ENCODE assay signal across 9 cellular contexts in genomic region chr1:15966081-15966955, GRCh38. TPM values are rescaled to one million over a fixed set of nuclear protein-coding genes. Genes with fewer than 3 reads are reported as not detected.
DNase-seq lines count a peak whose midpoint lies in the region; ATAC-seq and TF ChIP-seq lines count a peak whose summit lies in the region.
"Had no signal": no experiment of that assay in that cellular context is flagged by ENCODE, and none has a peak within 500 bp of the region (broad histone marks: within the 10 kb centered on the region; RNA-seq: fewer than 3 reads in every experiment).

No MANE protein-coding gene starts in this region.

- H3K4me3 ChIP-seq in AG04450 (ENCODE audit: low read depth, low read length) (no peak overlapping the region), gastroesophageal sphincter (no peak overlapping the region)

- ATAC-seq in GM19463 (IDR thresholded peaks at IDR 0.05; ENCODE audit: unreplicated experiment), result peak; percentile 74
- ATAC-seq in HG03575 (IDR thresholded peaks at IDR 0.05; ENCODE audit: extremely low read depth, insufficient number of reproducible peaks, low FRiP score, unreplicated experiment), result peak; percentile 29
- ATAC-seq in gastroesophageal sphincter, result no peak

- H3K27ac ChIP-seq in AG04450 (ENCODE audit: low read depth, low read length), result peak overlapping the region; percentile 84
- peak overlapping the region in 3 of 4 donors; percentile 6 to 68 (median 67) for H3K27ac ChIP-seq in gastroesophageal sphincter
- H3K27ac ChIP-seq: C4-2B had no signal

- H3K27me3 ChIP-seq in AG04450 (ENCODE audit: control insufficient read depth, insufficient read depth, low read length), result no peaks in the 10 kb centered on the region
- H3K27me3 ChIP-seq in gastroesophageal sphincter, result no peaks in the 10 kb centered on the region

- H3K36me3 ChIP-seq in gastroesophageal sphincter, result peaks cover 0 to 29% of the 10 kb centered on the region in 2 donors

- H3K4me1 ChIP-seq in gastroesophageal sphincter, result peaks cover 5 to 71% (median 23%) of the 10 kb centered on the region in 3 donors

- CTCF ChIA-PET in AG04450 (lab: Charles Lee), result interaction anchor here (1.0 to 1.1 kb wide), 3 partner anchors 8 to 15 kb away, joined by 3 to 4 read pairs (median 3); no protein-coding TSS in a partner anchor

- DNase-seq in AG04450 (ENCODE audit: low read depth, low spot score) (no peak), KG1 (lab: John Stamatoyannopoulos, UW) (no peak), NCI-H226 (no peak)
- peak; percentile 67 for DNase-seq in activated CD8-positive, alpha-beta memory T cell treated with anti-CD3 and anti-CD28 coated beads, Interleukin-2, amount 50 U/mL, for 4 hours
- DNase-seq in stimulated activated CD4-positive, alpha-beta T cell treated with anti-CD3 and anti-CD28 coated beads, Interleukin-1b, Interleukin-23, amount 100 ng/mL, for 48 hours, result peak; percentile 92

- peaks cover 12% of the 10 kb centered on the region for H3K9me3 ChIP-seq in AG04450 (ENCODE audit: control insufficient read depth, insufficient read depth, low read length)
- H3K9me3 ChIP-seq in gastroesophageal sphincter, result no peaks in the 10 kb centered on the region

- no peak for TF ChIP-seq EP300 in gastroesophageal sphincter (IDR thresholded peaks at IDR 0.05)

- 28 to 42% methylated on average over 8 to 15 of the region's 18 CpGs for WGBS in gastroesophageal sphincter (ENCODE audit: low coverage in 1 of 2), 2 donors

- TF ChIP-seq POLR2A in gastroesophageal sphincter (IDR thresholded peaks at IDR 0.05), result no peak

- TF ChIP-seq CTCF in AG04450 (IDR thresholded peaks at IDR 0.05; ENCODE audit: low read depth, low read length) (no peak), gastroesophageal sphincter (IDR thresholded peaks at IDR 0.05) (no peak)

- POLR2A ChIA-PET in AG04450 (lab: Yijun Ruan, JAX), result no interaction called here

RNA-seq across cellular contexts. Expression of gene ZBTB17, which starts 9.6 kb away (rescaled TPM):
- 21.4 and 36.1 TPM in 2 replicates for polyA plus RNA-seq in AG04450 (2011; rRNA removed)
- polyA minus RNA-seq in AG04450 (2011; rRNA and poly(A)+ RNA removed), result 33.1 and 53.7 TPM in 2 replicates
- total RNA-seq in gastroesophageal sphincter, result 10 to 100 TPM; 24.0 to 65.7 (median 29.0) TPM

RNA-seq across cellular contexts. Expression of gene SRARP, which starts 37.7 kb away (rescaled TPM):
- polyA plus RNA-seq in AG04450 (2011; rRNA removed), result not detected in 2 replicates
- polyA minus RNA-seq in AG04450 (2011; rRNA and poly(A)+ RNA removed), result not detected in 2 replicates
- total RNA-seq in gastroesophageal sphincter, result not detected

RNA-seq across cellular contexts. Expression of gene HSPB7, which starts 51.5 kb away (rescaled TPM):
- 3.5 and 5.5 TPM in 2 replicates for polyA plus RNA-seq in AG04450 (2011; rRNA removed)
- polyA minus RNA-seq in AG04450 (2011; rRNA and poly(A)+ RNA removed), result 3.0 and 4.3 TPM in 2 replicates
- total RNA-seq in gastroesophageal sphincter, result 100 to 1,000 TPM; 143 to 505 (median 229) TPM

RNA-seq across cellular contexts. Expression of gene CLCNKA, which starts 55.5 kb away (rescaled TPM):
- not detected in 2 replicates for polyA plus RNA-seq in AG04450 (2011; rRNA removed)
- 0.17 TPM in 1 of 2 replicates, not detected in the other for polyA minus RNA-seq in AG04450 (2011; rRNA and poly(A)+ RNA removed)
- total RNA-seq in gastroesophageal sphincter, result 1 to 10 TPM in 1 of 4 donors, under 1 TPM in 2, not detected in 1; 0.08 to 3.0 (median 0.20) TPM

Comparison
In these comparisons a context has a peak if more than half of its experiments do, and no peak if none do; other contexts are left out.
1. DNase-seq: peak in activated CD8-positive, alpha-beta memory T cell treated with anti-CD3 and anti-CD28 coated beads, Interleukin-2, amount 50 U/mL, for 4 hours (single experiment) and stimulated activated CD4-positive, alpha-beta T cell treated with anti-CD3 and anti-CD28 coated beads, Interleukin-1b, Interleukin-23, amount 100 ng/mL, for 48 hours (single experiment); none in AG04450 (single experiment), KG1 (single experiment) and NCI-H226 (single experiment).